In genomic region chr19:52585101-52585500, GRCh38 we compare ENCODE assay signal across 1 cellular context.
TF ChIP-seq lines count a peak whose summit lies in the region.

No MANE protein-coding gene starts in this region.

TF ChIP-seq in GM12878, 131 proteins besides CTCF, POLR2A, EP300 and RAD21:
- TF ChIP-seq, protein P1, sequence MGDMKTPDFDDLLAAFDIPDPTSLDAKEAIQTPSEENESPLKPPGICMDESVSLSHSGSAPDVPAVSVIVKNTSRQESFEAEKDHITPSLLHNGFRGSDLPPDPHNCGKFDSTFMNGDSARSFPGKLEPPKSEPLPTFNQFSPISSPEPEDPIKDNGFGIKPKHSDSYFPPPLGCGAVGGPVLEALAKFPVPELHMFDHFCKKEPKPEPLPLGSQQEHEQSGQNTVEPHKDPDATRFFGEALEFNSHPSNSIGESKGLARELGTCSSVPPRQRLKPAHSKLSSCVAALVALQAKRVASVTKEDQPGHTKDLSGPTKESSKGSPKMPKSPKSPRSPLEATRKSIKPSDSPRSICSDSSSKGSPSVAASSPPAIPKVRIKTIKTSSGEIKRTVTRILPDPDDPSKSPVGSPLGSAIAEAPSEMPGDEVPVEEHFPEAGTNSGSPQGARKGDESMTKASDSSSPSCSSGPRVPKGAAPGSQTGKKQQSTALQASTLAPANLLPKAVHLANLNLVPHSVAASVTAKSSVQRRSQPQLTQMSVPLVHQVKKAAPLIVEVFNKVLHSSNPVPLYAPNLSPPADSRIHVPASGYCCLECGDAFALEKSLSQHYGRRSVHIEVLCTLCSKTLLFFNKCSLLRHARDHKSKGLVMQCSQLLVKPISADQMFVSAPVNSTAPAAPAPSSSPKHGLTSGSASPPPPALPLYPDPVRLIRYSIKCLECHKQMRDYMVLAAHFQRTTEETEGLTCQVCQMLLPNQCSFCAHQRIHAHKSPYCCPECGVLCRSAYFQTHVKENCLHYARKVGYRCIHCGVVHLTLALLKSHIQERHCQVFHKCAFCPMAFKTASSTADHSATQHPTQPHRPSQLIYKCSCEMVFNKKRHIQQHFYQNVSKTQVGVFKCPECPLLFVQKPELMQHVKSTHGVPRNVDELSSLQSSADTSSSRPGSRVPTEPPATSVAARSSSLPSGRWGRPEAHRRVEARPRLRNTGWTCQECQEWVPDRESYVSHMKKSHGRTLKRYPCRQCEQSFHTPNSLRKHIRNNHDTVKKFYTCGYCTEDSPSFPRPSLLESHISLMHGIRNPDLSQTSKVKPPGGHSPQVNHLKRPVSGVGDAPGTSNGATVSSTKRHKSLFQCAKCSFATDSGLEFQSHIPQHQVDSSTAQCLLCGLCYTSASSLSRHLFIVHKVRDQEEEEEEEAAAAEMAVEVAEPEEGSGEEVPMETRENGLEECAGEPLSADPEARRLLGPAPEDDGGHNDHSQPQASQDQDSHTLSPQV (IDR thresholded peaks at IDR 0.05), result no peak
- TF ChIP-seq KLF5 (IDR thresholded peaks at IDR 0.05; ENCODE audit: partially characterized antibody) (no peak), NFXL1 (IDR thresholded peaks at IDR 0.05; ENCODE audit: borderline replicate concordance) (no peak), KDM1A (IDR thresholded peaks at IDR 0.05; ENCODE audit: borderline replicate concordance) (no peak), YBX1 (IDR thresholded peaks at IDR 0.05) (no peak), LARP7 (IDR thresholded peaks at IDR 0.05) (no peak), ESRRA (IDR thresholded peaks at IDR 0.05; ENCODE audit: low read length) (no peak), ZBTB11 (CRISPR knock-in tag; IDR thresholded peaks at IDR 0.05) (no peak), ZZZ3 (IDR thresholded peaks at IDR 0.05; ENCODE audit: control insufficient read depth, insufficient read length, low read depth) (no peak), POU2F2 (IDR thresholded peaks at IDR 0.05; ENCODE audit: borderline replicate concordance, low read depth, low read length) (no peak)
- TF ChIP-seq, protein P2, sequence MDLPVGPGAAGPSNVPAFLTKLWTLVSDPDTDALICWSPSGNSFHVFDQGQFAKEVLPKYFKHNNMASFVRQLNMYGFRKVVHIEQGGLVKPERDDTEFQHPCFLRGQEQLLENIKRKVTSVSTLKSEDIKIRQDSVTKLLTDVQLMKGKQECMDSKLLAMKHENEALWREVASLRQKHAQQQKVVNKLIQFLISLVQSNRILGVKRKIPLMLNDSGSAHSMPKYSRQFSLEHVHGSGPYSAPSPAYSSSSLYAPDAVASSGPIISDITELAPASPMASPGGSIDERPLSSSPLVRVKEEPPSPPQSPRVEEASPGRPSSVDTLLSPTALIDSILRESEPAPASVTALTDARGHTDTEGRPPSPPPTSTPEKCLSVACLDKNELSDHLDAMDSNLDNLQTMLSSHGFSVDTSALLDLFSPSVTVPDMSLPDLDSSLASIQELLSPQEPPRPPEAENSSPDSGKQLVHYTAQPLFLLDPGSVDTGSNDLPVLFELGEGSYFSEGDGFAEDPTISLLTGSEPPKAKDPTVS (IDR thresholded peaks at IDR 0.05; ENCODE audit: low read depth, low read length), result no peak
